Comparison of ENCODE assay signal across 1 cellular context in genomic region chr9:136553581-136553980, GRCh38.
TF ChIP-seq lines count a peak whose summit lies in the region.

No MANE protein-coding gene starts in this region.

TF ChIP-seq in IMR-90, 13 proteins besides CTCF, POLR2A, EP300 and RAD21 (continued from another document):
- TF ChIP-seq NFE2L2 (IDR thresholded peaks at IDR 0.05; ENCODE audit: low read depth, low read length) (no peak), BHLHE40 (IDR thresholded peaks at IDR 0.05; ENCODE audit: low read depth, low read length) (no peak), CEBPB (IDR thresholded peaks at IDR 0.05; ENCODE audit: low read depth, low read length) (no peak), MAZ (IDR thresholded peaks at IDR 0.05; ENCODE audit: borderline replicate concordance, low read depth, low read length) (no peak), RCOR1 (IDR thresholded peaks at IDR 0.05; ENCODE audit: insufficient replicate concordance, low read length) (no peak), MAFK (IDR thresholded peaks at IDR 0.05; ENCODE audit: low read depth, low read length) (no peak), MXI1 (IDR thresholded peaks at IDR 0.05; ENCODE audit: borderline replicate concordance, low read depth, low read length) (no peak), FOS (IDR thresholded peaks at IDR 0.05; ENCODE audit: low read depth, low read length) (no peak), CHD1 (IDR thresholded peaks at IDR 0.05; ENCODE audit: low read depth, low read length) (no peak)
- TF ChIP-seq, protein P1, sequence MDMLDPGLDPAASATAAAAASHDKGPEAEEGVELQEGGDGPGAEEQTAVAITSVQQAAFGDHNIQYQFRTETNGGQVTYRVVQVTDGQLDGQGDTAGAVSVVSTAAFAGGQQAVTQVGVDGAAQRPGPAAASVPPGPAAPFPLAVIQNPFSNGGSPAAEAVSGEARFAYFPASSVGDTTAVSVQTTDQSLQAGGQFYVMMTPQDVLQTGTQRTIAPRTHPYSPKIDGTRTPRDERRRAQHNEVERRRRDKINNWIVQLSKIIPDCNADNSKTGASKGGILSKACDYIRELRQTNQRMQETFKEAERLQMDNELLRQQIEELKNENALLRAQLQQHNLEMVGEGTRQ (IDR thresholded peaks at IDR 0.05; ENCODE audit: low read depth, low read length) = no peak
